17 cellular contexts compared by ENCODE assay signal in genomic region chr5:129048509-129048908, GRCh38.
"Had no signal": no experiment of that assay in that cellular context is flagged by ENCODE, and none has a peak within 500 bp of the region (broad histone marks: within the 10 kb centered on the region; RNA-seq: fewer than 3 reads in every experiment).

No MANE protein-coding gene starts in this region.

- H3K4me3 Mint-ChIP-seq: naive thymus-derived CD4-positive, alpha-beta T cell had no signal

- H3K27ac Mint-ChIP-seq: naive thymus-derived CD4-positive, alpha-beta T cell had no signal

- H3K4me1 ChIP-seq: foreskin keratinocyte, left lung, lower lobe of right lung had no signal

- H3K4me3 ChIP-seq: coronary artery, dorsolateral prefrontal cortex, esophagus muscularis mucosa, gastroesophageal sphincter, heart left ventricle, hepatocyte, left lung, lower lobe of right lung had no signal

- H3K36me3 ChIP-seq: esophagus muscularis mucosa, gastroesophageal sphincter, heart left ventricle, left lung, lower lobe of right lung had no signal

- H3K27ac ChIP-seq: coronary artery, dorsolateral prefrontal cortex, esophagus muscularis mucosa, foreskin keratinocyte, gastroesophageal sphincter, heart left ventricle, hepatocyte, left lung, lower lobe of right lung had no signal

- ATAC-seq: foreskin keratinocyte; gastroesophageal sphincter; left cardiac atrium; left lung; lower lobe of right lung; naive thymus-derived CD4-positive, alpha-beta T cell had no signal

- DNase-seq: dermis blood vessel endothelial cell; dorsolateral prefrontal cortex; effector CD4-positive, alpha-beta T cell; effector memory CD4-positive, alpha-beta T cell; foreskin keratinocyte; heart left ventricle; hypothalamus; left cardiac atrium; left lung; lower lobe of right lung; mesenchymal stem cell; midbrain; naive thymus-derived CD4-positive, alpha-beta T cell had no signal

- H3K4me1 Mint-ChIP-seq: naive thymus-derived CD4-positive, alpha-beta T cell had no signal
